Comparison of ENCODE assay signal across 9 cellular contexts in the genomic region with DNA sequence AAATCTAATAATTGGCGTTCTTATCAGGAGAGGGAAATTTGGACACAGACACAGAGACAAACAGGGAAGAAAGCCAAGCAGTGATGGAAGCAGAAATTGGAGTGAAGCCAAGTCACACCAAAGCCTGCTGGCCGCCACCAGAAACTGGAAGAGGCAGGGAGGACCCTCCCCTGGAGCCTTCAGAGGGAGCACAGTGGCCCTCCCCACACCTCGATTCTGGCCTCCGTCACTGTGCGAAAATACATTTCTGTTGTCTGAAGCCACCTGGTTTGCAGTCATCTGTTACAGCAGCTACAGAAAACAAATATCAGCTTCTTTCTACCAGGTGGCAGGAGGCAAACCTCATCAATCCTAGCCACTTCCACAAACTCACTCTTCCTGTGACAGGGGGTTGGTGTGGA. TPM values are rescaled to one million over a fixed set of nuclear protein-coding genes. Genes with fewer than 3 reads are reported as not detected.
A peak's percentile ranks its signal among the peaks of the same experiment; 100 is the strongest.
DNase-seq lines count a peak whose midpoint lies in the region; ATAC-seq and TF ChIP-seq lines count a peak whose summit lies in the region.
"Had no signal": no experiment of that assay in that cellular context is flagged by ENCODE, and none has a peak within 500 bp of the region (broad histone marks: within the 10 kb centered on the region; RNA-seq: fewer than 3 reads in every experiment).

No MANE protein-coding gene starts in this region.

- no peaks in the 10 kb centered on the region for H3K27me3 Mint-ChIP-seq in MCF 10A (ENCODE audit: insufficient read depth, unreplicated experiment)
- peaks cover 7% of the 10 kb centered on the region for H3K27me3 Mint-ChIP-seq in stimulated activated naive CD8-positive, alpha-beta T cell treated with anti-CD3 and anti-CD28 coated beads, Interleukin-15, amount 100 ng/mL, for 72 hours

- H3K27ac ChIP-seq in breast epithelium (peak overlapping the region; percentile 53 to 66), adrenal gland (peak overlapping the region; percentile 10 to 93 (median 46)), lower lobe of right lung (peak overlapping the region; percentile 72), aorta (ENCODE audit: low read depth in 1 of 2, low read length in 2 of 2) (no peak overlapping the region)

- no peaks in the 10 kb centered on the region for H3K36me3 Mint-ChIP-seq in MCF 10A (ENCODE audit: insufficient read depth, unreplicated experiment)

- POLR2A ChIA-PET in MCF 10A (lab: Yijun Ruan, JAX), result interaction anchor here (0.6 to 1.6 kb wide), 4 partner anchors 8 to 67 kb away, joined by 3 to 4 read pairs (median 3); no protein-coding TSS in a partner anchor

- no TSS peak for BruUV-seq in MCF 10A (replicated peaks; lab: Mats Ljungman, UMichigan)

- TF ChIP-seq POLR2A in breast epithelium (IDR thresholded peaks at IDR 0.05) (no peak), adrenal gland (IDR thresholded peaks at IDR 0.05) (no peak)

- CTCF ChIA-PET in MCF 10A (lab: Yijun Ruan, JAX), result interaction anchor here (0.6 to 1.3 kb wide), 2 partner anchors 18 to 42 kb away, joined by 3 to 7 read pairs; no protein-coding TSS in a partner anchor

- TF ChIP-seq CTCF in breast epithelium (IDR thresholded peaks at IDR 0.05) (no peak), MCF 10A (IDR thresholded peaks at IDR 0.05; ENCODE audit: unreplicated experiment) (no peak), adrenal gland (IDR thresholded peaks at IDR 0.05) (no peak), lower lobe of right lung (IDR thresholded peaks at IDR 0.05) (no peak)

- ATAC-seq in lower lobe of right lung (peak; percentile 19 to 20), aorta (ENCODE audit: low FRiP score) (peak; percentile 42)
- ATAC-seq in stimulated activated naive CD8-positive, alpha-beta T cell treated with anti-CD3 and anti-CD28 coated beads, Interleukin-15, amount 100 ng/mL, for 72 hours, result no peak

- intact Hi-C loops in breast epithelium (cut with DNase I; ENCODE audit: low total_unique reads), result no loop called here
- intact Hi-C loops in MCF 10A (cut with micrococcal nuclease), result no loop called here
- intact Hi-C loops in adrenal gland (cut with DNase I), result loop anchor here in 1 of 2 donors (10.0 kb wide), 1 partner anchor 136 kb away; no protein-coding TSS in a partner anchor
- intact Hi-C loops in lower lobe of right lung (cut with DNase I), result no loop called here
- intact Hi-C loops in aorta (cut with DNase I), result no loop called here
- intact Hi-C loops in head of caudate nucleus (cut with DNase I), result no loop called here

- no peak for DNase-seq in breast epithelium (ENCODE audit: low spot score in 2 of 2)
- no peak for DNase-seq in MCF 10A (ENCODE audit: unreplicated experiment)
- DNase-seq in adrenal gland, result peak; percentile 55 to 87 (median 72)
- DNase-seq in lower lobe of right lung, result no peak
- DNase-seq in aorta, result no peak
- DNase-seq in head of caudate nucleus, result no peak
- DNase-seq in stimulated activated naive CD4-positive, alpha-beta T cell (lab: John Stamatoyannopoulos, UW), result no peak
- DNase-seq in stimulated activated naive CD8-positive, alpha-beta T cell treated with anti-CD3 and anti-CD28 coated beads, Interleukin-15, amount 100 ng/mL, for 72 hours, result no peak
- DNase-seq: 8988T had no signal

- no peaks in the 10 kb centered on the region for H3K9me3 Mint-ChIP-seq in MCF 10A (ENCODE audit: unreplicated experiment)
- no peaks in the 10 kb centered on the region for H3K9me3 Mint-ChIP-seq in stimulated activated naive CD8-positive, alpha-beta T cell treated with anti-CD3 and anti-CD28 coated beads, Interleukin-15, amount 100 ng/mL, for 72 hours

- H3K4me1 ChIP-seq in breast epithelium (peaks cover 0 to 6% of the 10 kb centered on the region in 2 donors), adrenal gland (replicated peaks in 1 of 2) (peaks cover 15 to 47% of the 10 kb centered on the region in 2 donors), lower lobe of right lung (peaks cover 60% of the 10 kb centered on the region), aorta (ENCODE audit: control insufficient read depth in 1 of 2, insufficient read depth in 2 of 2, low read length in 2 of 2) (no peaks in the 10 kb centered on the region)

- 4 to 30% (median 12%) methylated on average over 5 of the region's 5 CpGs for WGBS in adrenal gland, 4 donors
- WGBS in aorta, 2 donors, result 20 to 25% methylated on average over 5 of the region's 5 CpGs

- H3K4me3 Mint-ChIP-seq in MCF 10A (ENCODE audit: unreplicated experiment), result no peak overlapping the region
- H3K4me3 Mint-ChIP-seq in stimulated activated naive CD8-positive, alpha-beta T cell treated with anti-CD3 and anti-CD28 coated beads, Interleukin-15, amount 100 ng/mL, for 72 hours, result no peak overlapping the region

- no peaks in the 10 kb centered on the region for H3K4me1 Mint-ChIP-seq in MCF 10A (ENCODE audit: insufficient read depth, unreplicated experiment)
- peaks cover 1% of the 10 kb centered on the region for H3K4me1 Mint-ChIP-seq in stimulated activated naive CD8-positive, alpha-beta T cell treated with anti-CD3 and anti-CD28 coated beads, Interleukin-15, amount 100 ng/mL, for 72 hours

- H3K27me3 ChIP-seq in breast epithelium (no peaks in the 10 kb centered on the region), adrenal gland (no peaks in the 10 kb centered on the region), lower lobe of right lung (ENCODE audit: low read depth) (no peaks in the 10 kb centered on the region), aorta (ENCODE audit: control insufficient read depth in 1 of 2, insufficient read depth in 2 of 2, low read length in 1 of 2) (no peaks in the 10 kb centered on the region)

- H3K9me3 ChIP-seq in breast epithelium, result no peaks in the 10 kb centered on the region
- no peaks in the 10 kb centered on the region for H3K9me3 ChIP-seq in adrenal gland (replicated peaks in 1 of 3)
- H3K9me3 ChIP-seq in lower lobe of right lung, result no peaks in the 10 kb centered on the region
- H3K9me3 ChIP-seq in aorta (ENCODE audit: control insufficient read depth, low read length), result no peaks in the 10 kb centered on the region

- no peak overlapping the region for H3K27ac Mint-ChIP-seq in MCF 10A (ENCODE audit: low read depth, unreplicated experiment)
- peak overlapping the region in 1 of 2 donors; percentile 50 for H3K27ac Mint-ChIP-seq in stimulated activated naive CD8-positive, alpha-beta T cell treated with anti-CD3 and anti-CD28 coated beads, Interleukin-15, amount 100 ng/mL, for 72 hours

- H3K36me3 ChIP-seq in breast epithelium, result no peaks in the 10 kb centered on the region
- H3K36me3 ChIP-seq in adrenal gland (replicated peaks in 1 of 2), result no peaks in the 10 kb centered on the region
- H3K36me3 ChIP-seq in lower lobe of right lung, result no peaks in the 10 kb centered on the region
- no peaks in the 10 kb centered on the region for H3K36me3 ChIP-seq in aorta (ENCODE audit: control insufficient read depth in 1 of 2, insufficient read depth in 2 of 2, low read length in 1 of 2)

- H3K4me3 ChIP-seq in breast epithelium (no peak overlapping the region), adrenal gland (no peak overlapping the region), lower lobe of right lung (no peak overlapping the region), aorta (ENCODE audit: low read length in 2 of 2) (no peak overlapping the region)

RNA-seq across cellular contexts. Expression of a gene that starts 8.3 kb away (rescaled TPM):
- 1 to 10 TPM; 1.6 to 4.3 (median 3.2) TPM for total RNA-seq in breast epithelium
- 0.89 and 2.9 TPM in 2 replicates for total RNA-seq in MCF 10A (2022)
- 1 to 10 TPM in 6 of 8 donors, under 1 TPM in 2; 0.48 to 3.2 (median 2.0) TPM for total RNA-seq in adrenal gland
- polyA plus RNA-seq in adrenal gland, result 10 to 100 TPM in 1 of 3 donors, 1 to 10 TPM in 2; 1.2 to 13.9 (median 6.3) TPM
- 4.2 TPM for total RNA-seq in lower lobe of right lung
- 1 to 10 TPM in 1 of 2 donors, under 1 TPM in 1; 0.65 to 3.5 TPM for total RNA-seq in aorta
- polyA plus RNA-seq in aorta, result 10 to 100 TPM in 1 of 2 donors, 1 to 10 TPM in 1; 4.0 to 12.0 TPM

RNA-seq across cellular contexts. Expression of a gene that starts 24.3 kb away (rescaled TPM):
- total RNA-seq in breast epithelium, result 1 to 10 TPM; 2.2 to 5.1 (median 4.9) TPM
- 4.7 and 4.9 TPM in 2 replicates for total RNA-seq in MCF 10A (2022)
- 10 to 100 TPM in 1 of 8 donors, 1 to 10 TPM in 7; 1.1 to 10.6 (median 3.8) TPM for total RNA-seq in adrenal gland
- polyA plus RNA-seq in adrenal gland, result 1 to 10 TPM; 2.9 to 3.2 (median 3.1) TPM
- 5.3 TPM for total RNA-seq in lower lobe of right lung
- total RNA-seq in aorta, result 1 to 10 TPM; 4.1 to 4.5 TPM
- polyA plus RNA-seq in aorta, result 1 to 10 TPM; 1.3 to 3.1 TPM

RNA-seq across cellular contexts. Expression of a gene that starts 60.0 kb away (rescaled TPM):
- total RNA-seq in breast epithelium (10 to 100 TPM; 25.3 to 65.6 (median 35.1) TPM), MCF 10A (2022) (1.9 and 3.0 TPM in 2 replicates), adrenal gland (100 to 1,000 TPM in 1 of 8 donors, 10 to 100 TPM in 7; 28.0 to 104 (median 57.2) TPM), lower lobe of right lung (42.7 TPM), aorta (10 to 100 TPM; 32.9 to 54.8 TPM)
- polyA plus RNA-seq in adrenal gland (100 to 1,000 TPM in 1 of 3 donors, 10 to 100 TPM in 1, 1 to 10 TPM in 1; 8.4 to 106 (median 70.3) TPM), aorta (100 to 1,000 TPM in 1 of 2 donors, 10 to 100 TPM in 1; 32.7 to 127 TPM)

Comparison
In these comparisons a context has a peak if more than half of its experiments do, and no peak if none do; other contexts are left out.
1. DNase-seq: peak in adrenal gland (7 of 7); none in breast epithelium (0 of 2), MCF 10A (single experiment), lower lobe of right lung (single experiment), aorta (0 of 2), head of caudate nucleus (0 of 42), stimulated activated naive CD4-positive, alpha-beta T cell (0 of 6) and stimulated activated naive CD8-positive, alpha-beta T cell treated with anti-CD3 and anti-CD28 coated beads, Interleukin-15, amount 100 ng/mL, for 72 hours (0 of 2).
2. H3K27ac ChIP-seq: peak in breast epithelium (2 of 2), adrenal gland (5 of 5) and lower lobe of right lung (single experiment); none in aorta (0 of 2).